In genomic region chr5:53330491-53330890, GRCh38 we compare ENCODE assay signal across 18 cellular contexts.
"Had no signal": no experiment of that assay in that cellular context is flagged by ENCODE, and none has a peak within 500 bp of the region (broad histone marks: within the 10 kb centered on the region; RNA-seq: fewer than 3 reads in every experiment).

No MANE protein-coding gene starts in this region.

- H3K27ac Mint-ChIP-seq: naive B cell, nephron had no signal

- H3K27me3 ChIP-seq: esophagus muscularis mucosa, heart right ventricle, left lung, sigmoid colon had no signal

- H3K27ac ChIP-seq: esophagus muscularis mucosa, heart right ventricle, left lung, lower lobe of right lung, psoas muscle, sigmoid colon had no signal

- H3K4me1 Mint-ChIP-seq: naive B cell, nephron had no signal

- H3K36me3 Mint-ChIP-seq: naive B cell had no signal

- H3K4me3 ChIP-seq: esophagus muscularis mucosa, heart right ventricle, left lung, lower lobe of right lung, psoas muscle, sigmoid colon, skin epidermis had no signal

- DNase-seq: effector memory CD4-positive, alpha-beta T cell; foreskin melanocyte; heart right ventricle; hypothalamus; left lung; lower lobe of right lung; mesenchymal stem cell; midbrain; naive B cell; psoas muscle; retina; sigmoid colon; stimulated activated CD4-positive, alpha-beta T cell treated with anti-CD3 and anti-CD28 coated beads, Interleukin-2, amount 100 ng/mL, for 48 hours; stimulated activated naive CD4-positive, alpha-beta T cell treated with Interleukin-2 at 50 U/mL for 16 hours; trophoblast cell had no signal

- H3K9me3 Mint-ChIP-seq: nephron had no signal

- H3K36me3 ChIP-seq: esophagus muscularis mucosa, heart right ventricle, left lung, lower lobe of right lung, sigmoid colon had no signal

- ATAC-seq: heart right ventricle, left lung, lower lobe of right lung, psoas muscle had no signal

- H3K9me3 ChIP-seq: esophagus muscularis mucosa, heart right ventricle, left lung, lower lobe of right lung, psoas muscle, sigmoid colon had no signal

- H3K4me1 ChIP-seq: left lung, lower lobe of right lung, psoas muscle had no signal

- H3K4me3 Mint-ChIP-seq: naive B cell, nephron had no signal
